In the genomic region with DNA sequence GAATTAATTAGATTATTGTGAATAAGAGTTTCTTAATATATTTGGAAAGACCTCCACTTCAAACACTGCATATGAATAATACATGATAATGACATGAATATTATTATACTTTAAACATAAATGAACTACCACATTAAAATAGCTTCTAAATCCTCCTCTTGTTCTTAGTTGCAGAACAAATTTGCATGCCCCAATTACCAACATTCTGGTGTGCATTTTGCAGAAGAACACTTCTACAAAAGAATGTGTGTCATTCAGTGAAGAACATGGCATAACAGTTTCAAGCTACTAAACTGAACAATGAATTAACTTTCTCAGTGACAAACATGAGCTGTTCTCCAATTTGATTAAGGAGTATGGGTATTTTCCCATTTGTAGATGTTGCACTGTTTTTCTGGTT, we compare ENCODE assay signal across 9 cellular contexts.
"Had no signal": no experiment of that assay in that cellular context is flagged by ENCODE, and none has a peak within 500 bp of the region (broad histone marks: within the 10 kb centered on the region; RNA-seq: fewer than 3 reads in every experiment).

No MANE protein-coding gene starts in this region.

- H3K9ac ChIP-seq: KMS-11 had no signal

- ATAC-seq: HCT116 had no signal

- H3K4me1 ChIP-seq: HAP-1 had no signal

- H3K4me3 ChIP-seq: GM23338, HAP-1 had no signal

- H3K27ac ChIP-seq: HL-60, KMS-11 had no signal

- H3K9me3 ChIP-seq: HAP-1 had no signal

- H3K4me2 ChIP-seq: GM23338, KMS-11 had no signal

- H2AFZ ChIP-seq: GM23338 had no signal

- H3K36me3 ChIP-seq: HAP-1 had no signal

- FAIRE-seq: HepG2 had no signal

- DNase-seq: H7, HFFc6, KBM-7 had no signal
